In genomic region chr3:45437388-45437787, GRCh38 we compare ENCODE assay signal across 2 cellular contexts.
TF ChIP-seq lines count a peak whose summit lies in the region.

No MANE protein-coding gene starts in this region.

TF ChIP-seq in IMR-90, 13 proteins besides CTCF, POLR2A, EP300 and RAD21 (continued from another document):
- no peak for TF ChIP-seq USF2 (IDR thresholded peaks at IDR 0.05; ENCODE audit: low read depth, low read length)
- no peak for TF ChIP-seq FOS (IDR thresholded peaks at IDR 0.05; ENCODE audit: low read depth, low read length)
- no peak for TF ChIP-seq ELK1 (IDR thresholded peaks at IDR 0.05; ENCODE audit: borderline replicate concordance, low read depth, low read length)
- no peak for TF ChIP-seq MAFK (IDR thresholded peaks at IDR 0.05; ENCODE audit: low read depth, low read length)
- no peak for TF ChIP-seq NFE2L2 (IDR thresholded peaks at IDR 0.05; ENCODE audit: low read depth, low read length)
- no peak for TF ChIP-seq BHLHE40 (IDR thresholded peaks at IDR 0.05; ENCODE audit: low read depth, low read length)
- TF ChIP-seq MXI1 (IDR thresholded peaks at IDR 0.05; ENCODE audit: borderline replicate concordance, low read depth, low read length), result no peak
- no peak for TF ChIP-seq SMC3 (IDR thresholded peaks at IDR 0.05; ENCODE audit: low read depth, low read length)

TF ChIP-seq in SK-N-SH, 30 proteins besides CTCF, POLR2A, EP300 and RAD21 (continued from another document):
- no peak for TF ChIP-seq IRF3 (IDR thresholded peaks at IDR 0.05; ENCODE audit: low read depth, low read length)
- TF ChIP-seq RFX5 (IDR thresholded peaks at IDR 0.05; ENCODE audit: low read length), result no peak
- TF ChIP-seq GATA2 (CRISPR knock-in tag; IDR thresholded peaks at IDR 0.05), result no peak
- TF ChIP-seq POLR2AphosphoS5 (IDR thresholded peaks at IDR 0.05; ENCODE audit: low read depth, low read length), result no peak
- no peak for TF ChIP-seq USF2 (IDR thresholded peaks at IDR 0.05; ENCODE audit: borderline replicate concordance, low read depth, low read length)
